8 cellular contexts compared by ENCODE assay signal in the genomic region with DNA sequence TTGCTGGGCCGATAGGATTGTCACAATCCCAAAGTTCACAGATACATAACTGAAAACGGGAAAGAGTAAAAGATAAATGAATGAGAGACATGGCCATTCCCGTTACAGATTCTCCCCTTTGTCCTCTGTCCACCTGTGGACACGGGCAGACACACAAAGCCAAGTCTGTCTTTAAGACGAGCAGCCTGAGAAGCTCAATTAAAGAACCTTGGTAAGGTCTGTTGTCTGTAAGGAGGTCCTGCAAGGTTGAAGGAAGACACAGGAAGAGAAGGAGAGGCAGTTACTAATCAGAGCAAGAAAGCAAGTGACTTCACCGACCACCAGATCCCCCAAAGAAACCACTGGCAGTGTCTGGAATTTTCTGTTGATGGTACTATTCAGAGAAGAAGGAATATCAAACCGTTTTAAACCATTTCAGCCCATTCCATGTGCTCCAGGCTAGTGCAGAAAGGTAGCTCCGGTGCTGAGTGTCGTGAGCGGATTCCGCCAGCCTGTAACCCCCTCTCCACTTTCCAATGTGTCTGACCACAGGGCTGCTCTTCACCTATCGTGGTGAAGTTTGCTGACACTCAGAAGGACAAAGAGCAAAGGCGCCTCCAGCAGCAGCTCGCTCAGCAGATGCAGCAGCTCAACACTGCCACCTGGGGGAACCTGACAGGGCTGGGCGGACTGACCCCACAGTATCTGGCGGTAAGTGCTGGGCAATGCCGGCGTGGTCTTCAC.
DNase-seq lines count a peak whose midpoint lies in the region; ATAC-seq and TF ChIP-seq lines count a peak whose summit lies in the region.

No MANE protein-coding gene starts in this region.

- H3K4me2 ChIP-seq in PC-3 (ENCODE audit: low read length): no peak overlapping the region

- no peaks in the 10 kb centered on the region for H4K20me1 ChIP-seq in PC-3 (ENCODE audit: low read length)

- POLR2A ChIA-PET in PC-3 (lab: Charles Lee; ENCODE audit: unreplicated experiment): no interaction called here

- H3K27me3 ChIP-seq in PC-3 (ENCODE audit: low read length) (peaks cover 51% of the 10 kb centered on the region), testis (no peaks in the 10 kb centered on the region)

- H3K9me3 ChIP-seq in PC-3 (ENCODE audit: low read length) (no peaks in the 10 kb centered on the region), testis (no peaks in the 10 kb centered on the region)

- no peak overlapping the region for H3K9ac ChIP-seq in PC-3 (ENCODE audit: low read length)

- intact Hi-C loops in PC-3 (cut with micrococcal nuclease): loop anchor here (2.0 kb wide), 1 partner anchor 1939 kb away; no protein-coding TSS in a partner anchor
- intact Hi-C loops in testis (cut with DNase I; ENCODE audit: low total_unique reads): no loop called here

- H3K4me3 ChIP-seq in PC-3 (ENCODE audit: low read length): no peak overlapping the region
- H3K4me3 ChIP-seq in fibroblast of the aortic adventitia (ENCODE audit: low read depth, low read length): no peak overlapping the region
- H3K4me3 ChIP-seq in testis: no peak overlapping the region

- ATAC-seq in HG02981 (IDR thresholded peaks at IDR 0.05; ENCODE audit: unreplicated experiment): peak; percentile 61
- peak; percentile 90 for ATAC-seq in PC-3
- ATAC-seq in omental fat pad (ENCODE audit: low FRiP score): peak; percentile 72

- TF ChIP-seq CTCF in PC-3 (conservative IDR thresholded peaks at IDR 0.05; ENCODE audit: low read depth, low read length): peak; percentile 72
- TF ChIP-seq CTCF in fibroblast of the aortic adventitia (IDR thresholded peaks at IDR 0.05; ENCODE audit: insufficient read depth, low read length): peak; percentile 94
- peak in 1 of 3 donors; percentile 19 for TF ChIP-seq CTCF in omental fat pad (IDR thresholded peaks at IDR 0.05)
- TF ChIP-seq CTCF in testis (IDR thresholded peaks at IDR 0.05): peak; percentile 84 to 88 (median 88)

- H3K27ac ChIP-seq in PC-3 (ENCODE audit: low read length): no peak overlapping the region
- peak overlapping the region; percentile 23 to 59 for H3K27ac ChIP-seq in testis

- H3K36me3 ChIP-seq in PC-3 (ENCODE audit: low read depth, low read length) (no peaks in the 10 kb centered on the region; the same call in 1 of the 2 replicates), testis (ENCODE audit: low read depth, missing control alignments) (no peaks in the 10 kb centered on the region)

- DNase-seq in NCI-H510A (lab: John Stamatoyannopoulos, UW): peak; percentile 7
- no peak for DNase-seq in NCI-H510A treated with DMSO at 0.1 percent for 48 hours (lab: John Stamatoyannopoulos, UW)
- peak; percentile 44 for DNase-seq in PC-3
- DNase-seq in activated T-helper 1 cell treated with Interleukin-2 at 50 U/mL for 16 hours (ENCODE audit: low read depth): peak; percentile 48
- peak; percentile 65 for DNase-seq in fibroblast of the aortic adventitia (ENCODE audit: low read depth)
- no peak for DNase-seq in omental fat pad (ENCODE audit: low spot score)
- DNase-seq in testis: peak; percentile 91

- no peaks in the 10 kb centered on the region for H3F3A ChIP-seq in PC-3 (ENCODE audit: low read length, unreplicated experiment)

- no peak for TF ChIP-seq POLR2A in testis (IDR thresholded peaks at IDR 0.05)

- H3K9me2 ChIP-seq in PC-3 (replicated peaks; ENCODE audit: low read length): no peaks in the 10 kb centered on the region

- H2AFZ ChIP-seq in PC-3 (ENCODE audit: low read length): no peak overlapping the region

- BruUV-seq in PC-3 (replicated peaks; lab: Mats Ljungman, UMichigan): no TSS peak

- CTCF ChIA-PET in PC-3 (lab: Charles Lee): interaction anchor here (1.7 kb wide), 1 partner anchor 1927 kb away, joined by 4 read pairs; no protein-coding TSS in a partner anchor

- WGBS in testis, 2 donors: 49 to 62% methylated on average over 15 to 18 of the region's 18 CpGs

- H3K79me2 ChIP-seq in PC-3 (ENCODE audit: low read length): no peaks in the 10 kb centered on the region

- H3K4me1 ChIP-seq in PC-3 (ENCODE audit: insufficient read depth, low read length) (no peaks in the 10 kb centered on the region), testis (peaks cover 18% of the 10 kb centered on the region)

Comparison
In these comparisons a context has a peak if more than half of its experiments do, and no peak if none do; other contexts are left out.
1. DNase-seq: peak in NCI-H510A (single experiment), PC-3 (single experiment), activated T-helper 1 cell treated with Interleukin-2 at 50 U/mL for 16 hours (single experiment), fibroblast of the aortic adventitia (single experiment) and testis (single experiment); none in NCI-H510A treated with DMSO at 0.1 percent for 48 hours (single experiment) and omental fat pad (single experiment).
2. Peak in every context shown above with its lines, with median percentiles within 50 percentile points of each other: ATAC-seq.